Comparison of ENCODE assay signal across 27 cellular contexts in the genomic region with DNA sequence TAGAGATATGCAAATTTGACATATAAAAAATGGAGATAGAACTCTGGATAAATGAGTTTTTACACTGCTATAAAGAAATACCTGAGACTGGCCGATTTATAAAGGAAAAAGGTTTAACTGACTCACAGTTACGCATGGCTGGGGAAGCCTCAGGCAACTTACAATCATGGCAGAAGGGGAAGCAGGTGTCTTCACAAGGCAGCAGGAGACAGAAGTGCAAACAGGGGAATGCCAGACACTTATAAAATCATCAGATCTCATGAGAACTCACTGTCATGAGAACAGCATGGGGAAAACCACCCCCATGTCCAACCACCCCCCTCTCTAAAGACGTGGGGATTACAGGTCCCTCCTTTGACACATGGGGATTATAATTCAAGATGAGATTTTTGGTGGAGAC.
"Had no signal": no experiment of that assay in that cellular context is flagged by ENCODE, and none has a peak within 500 bp of the region (broad histone marks: within the 10 kb centered on the region; RNA-seq: fewer than 3 reads in every experiment).

No MANE protein-coding gene starts in this region.

- H3K4me3 ChIP-seq: cardiac muscle cell, SK-N-MC had no signal

- ATAC-seq: activated CD4-positive, alpha-beta T cell treated with anti-CD3 and anti-CD28 coated beads for 36 hours; activated T-helper 17 cell treated with anti-CD3 and anti-CD28 coated beads, Interleukin-2, amount 50 U/mL, for 72 hours; Panc1; Right ventricle myocardium inferior; T-cell had no signal

- H3K4me3 Mint-ChIP-seq: activated CD4-positive, alpha-beta memory T cell treated with anti-CD3 and anti-CD28 coated beads, Interleukin-2, amount 10 ng/mL, durations not matched to agents 7 days and 5 days; activated CD4-positive, alpha-beta T cell treated with anti-CD3 and anti-CD28 coated beads for 36 hours; activated naive CD4-positive, alpha-beta T cell treated with anti-CD3 and anti-CD28 coated beads for 36 hours; activated naive CD8-positive, alpha-beta T cell treated with anti-CD3 and anti-CD28 coated beads for 36 hours; activated T-helper 17 cell treated with anti-CD3 and anti-CD28 coated beads, Interleukin-2, amount 50 U/mL, for 72 hours; T-cell had no signal

- H3K27me3 Mint-ChIP-seq: activated CD4-positive, alpha-beta memory T cell treated with anti-CD3 and anti-CD28 coated beads, Interleukin-2, amount 10 ng/mL, durations not matched to agents 7 days and 5 days; activated naive CD8-positive, alpha-beta T cell treated with anti-CD3 and anti-CD28 coated beads for 36 hours; T-cell had no signal

- H3K4me1 Mint-ChIP-seq: activated CD4-positive, alpha-beta memory T cell treated with anti-CD3 and anti-CD28 coated beads, Interleukin-2, amount 10 ng/mL, durations not matched to agents 7 days and 5 days; activated CD4-positive, alpha-beta T cell treated with anti-CD3 and anti-CD28 coated beads for 36 hours; activated naive CD8-positive, alpha-beta T cell treated with anti-CD3 and anti-CD28 coated beads for 36 hours; activated T-helper 17 cell treated with anti-CD3 and anti-CD28 coated beads, Interleukin-2, amount 50 U/mL, for 72 hours; T-cell had no signal

- H3K27ac Mint-ChIP-seq: activated CD4-positive, alpha-beta memory T cell treated with anti-CD3 and anti-CD28 coated beads, Interleukin-2, amount 10 ng/mL, durations not matched to agents 7 days and 5 days; activated CD4-positive, alpha-beta T cell treated with anti-CD3 and anti-CD28 coated beads for 36 hours; activated naive CD4-positive, alpha-beta T cell treated with anti-CD3 and anti-CD28 coated beads for 36 hours; activated naive CD8-positive, alpha-beta T cell treated with anti-CD3 and anti-CD28 coated beads for 36 hours; activated T-helper 17 cell treated with anti-CD3 and anti-CD28 coated beads, Interleukin-2, amount 50 U/mL, for 72 hours; T-cell had no signal

- FAIRE-seq: TTC549 had no signal

- H3K27ac ChIP-seq: brain microvascular endothelial cell, cardiac muscle cell, SK-N-MC had no signal

- H3K36me3 ChIP-seq: brain microvascular endothelial cell, cardiac muscle cell had no signal

- H3K9me3 Mint-ChIP-seq: activated CD4-positive, alpha-beta memory T cell treated with anti-CD3 and anti-CD28 coated beads, Interleukin-2, amount 10 ng/mL, durations not matched to agents 7 days and 5 days; activated naive CD4-positive, alpha-beta T cell treated with anti-CD3 and anti-CD28 coated beads for 36 hours; activated naive CD8-positive, alpha-beta T cell treated with anti-CD3 and anti-CD28 coated beads for 36 hours; activated T-helper 17 cell treated with anti-CD3 and anti-CD28 coated beads, Interleukin-2, amount 50 U/mL, for 72 hours had no signal

- H3K36me3 Mint-ChIP-seq: activated naive CD8-positive, alpha-beta T cell treated with anti-CD3 and anti-CD28 coated beads for 36 hours; T-cell had no signal

- H3K27me3 ChIP-seq: brain microvascular endothelial cell, cardiac muscle cell had no signal

- DNase-seq: activated CD4-positive, alpha-beta memory T cell treated with anti-CD3 and anti-CD28 coated beads, Interleukin-2, amount 10 ng/mL, durations not matched to agents 7 days and 5 days; activated CD4-positive, alpha-beta T cell treated with anti-CD3 and anti-CD28 coated beads for 36 hours; activated CD4-positive, alpha-beta T cell treated with anti-CD3 and anti-CD28 coated beads, Interleukin-2, amount 50 U/mL, for 1 hour; activated gamma-delta T cell; activated naive CD4-positive, alpha-beta T cell treated with anti-CD3 and anti-CD28 coated beads for 36 hours; activated naive CD8-positive, alpha-beta T cell treated with anti-CD3 and anti-CD28 coated beads for 36 hours; activated T-cell treated with anti-CD3 and anti-CD28 coated beads for 4 hours; activated T-cell treated with anti-CD3 and anti-CD28 coated beads, Interleukin-2, amount 50 U/mL, for 48 hours; brain microvascular endothelial cell; Karpas-422; NCI-H146; NCI-H1930; NCI-H446 treated with DMSO at 0.1 percent for 48 hours; NCI-H526; NCI-H82; NK-92 treated with Interleukin-12 subunit alpha and Interleukin-12 subunit beta, amount 100 ng/mL, for 24 hours; OCI-M1; RPMI8226; T-cell; T-helper 2 cell; T1000 had no signal
